In the genomic region with DNA sequence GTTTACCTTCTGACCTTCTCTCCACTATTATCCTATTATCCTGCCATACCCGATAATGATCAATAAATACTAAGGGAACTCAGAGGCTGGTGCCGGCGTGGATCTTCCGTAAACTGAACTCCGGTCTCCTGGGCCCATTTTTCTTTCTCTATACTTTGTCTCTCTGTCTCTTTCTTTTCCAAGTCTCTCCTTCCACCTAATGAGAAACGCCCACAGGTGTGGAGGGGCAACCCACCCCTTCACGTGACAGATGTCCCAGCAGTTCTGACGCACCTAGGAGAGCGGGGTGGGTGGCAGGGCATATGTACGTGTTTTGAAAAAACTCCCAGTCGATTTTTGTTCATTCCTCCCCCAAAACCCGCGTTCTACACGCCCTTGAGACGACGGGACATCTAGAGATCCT, we compare ENCODE assay signal across 8 cellular contexts. TPM values are rescaled to one million over a fixed set of nuclear protein-coding genes. Genes with fewer than 3 reads are reported as not detected.
A peak's percentile ranks its signal among the peaks of the same experiment; 100 is the strongest.
DNase-seq lines count a peak whose midpoint lies in the region; ATAC-seq and TF ChIP-seq lines count a peak whose summit lies in the region.
"Not testable (repeated sequence)": the region's sequence is repeated elsewhere in the genome, so short reads cannot be mapped to it uniquely, and the experiment has no call there.
"Had no signal": no experiment of that assay in that cellular context is flagged by ENCODE, and none has a peak within 500 bp of the region (broad histone marks: within the 10 kb centered on the region; RNA-seq: fewer than 3 reads in every experiment).

No MANE protein-coding gene starts in this region.

- not testable (repeated sequence) for H3K79me2 ChIP-seq in fibroblast of lung (ENCODE audit: control insufficient read depth, insufficient read depth, low read length)

- ATAC-seq in GM18511 (IDR thresholded peaks at IDR 0.05; ENCODE audit: unreplicated experiment) (peak; percentile 11), HG03135 (IDR thresholded peaks at IDR 0.05; ENCODE audit: unreplicated experiment) (peak; percentile 5), T-cell (replicated peaks in 1 of 4) (peak in 2 of 4 experiments; percentile 2 to 7), memory B cell (ENCODE audit: low read depth) (peak; percentile 41)

- not testable (repeated sequence) for H3K9me3 Mint-ChIP-seq in T-cell, memory B cell

- H3K27ac Mint-ChIP-seq in T-cell (peak overlapping the region; percentile 98), memory B cell (peak overlapping the region; percentile 99)

- H4K20me1 ChIP-seq in fibroblast of lung (ENCODE audit: control insufficient read depth, extremely low read depth, insufficient read depth, low read length), result not testable (repeated sequence)

- not testable (repeated sequence) for DNase-seq in T-cell; astrocyte of the spinal cord (ENCODE audit: low read depth, low spot score); fibroblast of lung (ENCODE audit: low read depth in 2 of 2); memory B cell (ENCODE audit: low spot score in 2 of 2); sigmoid colon

- H3K27me3 Mint-ChIP-seq in T-cell, memory B cell: not testable (repeated sequence)

- not testable (repeated sequence) for TF ChIP-seq CTCF in astrocyte of the spinal cord (IDR thresholded peaks at IDR 0.05; ENCODE audit: low read depth, low read length); fibroblast of lung (conservative IDR thresholded peaks at IDR 0.05 in 1 of 2, IDR thresholded peaks at IDR 0.05 in 1 of 2; ENCODE audit: low read depth in 1 of 2, low read length in 2 of 2); sigmoid colon (IDR thresholded peaks at IDR 0.05)

- peak overlapping the region; percentile 87 to 93 (median 91) for H3K4me3 Mint-ChIP-seq in T-cell
- peak overlapping the region; percentile 87 for H3K4me3 Mint-ChIP-seq in memory B cell

- WGBS in sigmoid colon, 2 donors, result 10 to 18% methylated on average over 16 of the region's 16 CpGs

- TF ChIP-seq EP300 in sigmoid colon (IDR thresholded peaks at IDR 0.05), result not testable (repeated sequence)

- peak overlapping the region; percentile 55 for H3K9ac ChIP-seq in fibroblast of lung (ENCODE audit: insufficient read depth, low read length)

- peak overlapping the region; percentile 77 for H3K4me2 ChIP-seq in fibroblast of lung (ENCODE audit: extremely low read depth, insufficient read depth, low read length)

- H3K4me1 Mint-ChIP-seq in T-cell (peaks cover 21 to 38% (median 36%) of the 10 kb centered on the region in 3 donors), memory B cell (peaks cover 12% of the 10 kb centered on the region)

- CTCF ChIA-PET in T-cell (lab: Charles Lee), result interaction anchor here in 1 of 2 donors (1.0 to 1.5 kb wide), 11 partner anchors 10 to 217 kb away, joined by 3 to 19 read pairs (median 4); partner anchors contain the start of genes ABCF2 and FASTK

- in situ Hi-C loops in astrocyte of the spinal cord (cut with HindIII; ENCODE audit: low sequenced_read_pairs), result not testable (repeated sequence)

- H3K4me3 ChIP-seq in astrocyte of the spinal cord (ENCODE audit: low read depth, low read length) (peak overlapping the region; percentile 88), fibroblast of lung (replicated peaks in 1 of 4; ENCODE audit: control extremely low read depth in 1 of 4, insufficient read depth in 1 of 4, low read depth in 3 of 4, low read length in 4 of 4) (peak overlapping the region; percentile 39 to 89 (median 70)), sigmoid colon (peak overlapping the region; percentile 40 to 77 (median 68))

- not testable (repeated sequence) for H3K9me3 ChIP-seq in fibroblast of lung (ENCODE audit: control insufficient read depth, insufficient read depth, low read depth, low read length); sigmoid colon

- H2AFZ ChIP-seq in fibroblast of lung (ENCODE audit: low read length), result peak overlapping the region; percentile 31

- H3K36me3 Mint-ChIP-seq in T-cell, memory B cell: not testable (repeated sequence)

- intact Hi-C loops in sigmoid colon (cut with DNase I), result loop anchor here (2.0 to 5.0 kb wide), 3 partner anchors 31 to 83 kb away; partner anchors contain the start of gene SLC4A2

- H3K27ac ChIP-seq in fibroblast of lung (ENCODE audit: insufficient read depth, low read length), result peak overlapping the region; percentile 87
- peak overlapping the region; percentile 69 to 89 (median 84) for H3K27ac ChIP-seq in sigmoid colon

- not testable (repeated sequence) for H3K36me3 ChIP-seq in fibroblast of lung (ENCODE audit: control insufficient read depth, insufficient read depth, low read length); sigmoid colon

- H3K4me1 ChIP-seq in fibroblast of lung (ENCODE audit: control insufficient read depth, extremely low read depth, insufficient read depth, low read length), result not testable (repeated sequence)
- peaks cover 0 to 23% (median 15%) of the 10 kb centered on the region in 4 donors for H3K4me1 ChIP-seq in sigmoid colon

- not testable (repeated sequence) for TF ChIP-seq POLR2A in sigmoid colon (IDR thresholded peaks at IDR 0.05)

- POLR2A ChIA-PET in T-cell (lab: Charles Lee), result interaction anchor here (0.8 to 1.5 kb wide), 9 partner anchors 9 to 524 kb away, joined by 3 to 11 read pairs (median 4); no protein-coding TSS in a partner anchor

- H3K27me3 ChIP-seq in fibroblast of lung (ENCODE audit: control insufficient read depth, insufficient read depth, low read length); sigmoid colon: not testable (repeated sequence)

RNA-seq across cellular contexts. Expression of gene ABCB8, which starts 0.5 kb away (rescaled TPM):
- total RNA-seq in T-cell (10 to 100 TPM; 72.4 to 83.0 (median 74.8) TPM), fibroblast of lung (16.4 and 20.0 TPM in 2 replicates), sigmoid colon (10 to 100 TPM in 3 of 4 donors, 1 to 10 TPM in 1; 9.7 to 20.8 (median 19.5) TPM)
- polyA plus RNA-seq in fibroblast of lung (12.1 and 14.5 TPM in 2 replicates), sigmoid colon (10 to 100 TPM in 1 of 3 donors, 1 to 10 TPM in 2; 3.0 to 32.8 (median 5.3) TPM)
- polyA plus RNA-seq in fibroblast of lung (2012), result 22.2 and 28.2 TPM in 2 replicates
- polyA minus RNA-seq in fibroblast of lung (ENCODE audit: low replicate concordance), result 52.0 and 58.0 TPM in 2 replicates

RNA-seq across cellular contexts. Expression of gene ATG9B, which starts 3.4 kb away (rescaled TPM):
- total RNA-seq in T-cell, result 10 to 100 TPM; 24.0 to 37.0 (median 31.8) TPM
- total RNA-seq in fibroblast of lung, result under 0.01 TPM in 1 of 2 replicates, not detected in the other
- polyA plus RNA-seq in fibroblast of lung, result 0.03 TPM in 2 replicates
- polyA plus RNA-seq in fibroblast of lung (2012), result 0.23 TPM in 1 of 2 replicates, not detected in the other
- not detected in 2 replicates for polyA minus RNA-seq in fibroblast of lung (ENCODE audit: low replicate concordance)
- not detected for total RNA-seq in sigmoid colon
- polyA plus RNA-seq in sigmoid colon, result 1 to 10 TPM in 2 of 3 donors, not detected in 1; 1.2 to 1.6 TPM
- total RNA-seq: left ventricle myocardium superior had no signal

RNA-seq across cellular contexts. Expression of gene ASIC3, which starts 20.6 kb away (rescaled TPM):
- 10 to 100 TPM in 4 of 5 donors, 1 to 10 TPM in 1; 9.8 to 16.0 (median 11.9) TPM for total RNA-seq in T-cell
- under 0.01 and 0.17 TPM in 2 replicates for total RNA-seq in fibroblast of lung
- polyA plus RNA-seq in fibroblast of lung, result 0.05 and 0.07 TPM in 2 replicates
- polyA plus RNA-seq in fibroblast of lung (2012), result 0.24 and 0.35 TPM in 2 replicates
- not detected in 2 replicates for polyA minus RNA-seq in fibroblast of lung (ENCODE audit: low replicate concordance)
- total RNA-seq in sigmoid colon, result 1 to 10 TPM; 1.8 to 8.6 (median 4.5) TPM
- polyA plus RNA-seq in sigmoid colon, result 1 to 10 TPM in 2 of 3 donors, under 1 TPM in 1; 0.46 to 3.1 (median 3.0) TPM

RNA-seq across cellular contexts. Expression of gene CDK5, which starts 30.0 kb away (rescaled TPM):
- 1 to 10 TPM; 5.3 to 8.4 (median 6.5) TPM for total RNA-seq in T-cell
- 25.9 and 27.7 TPM in 2 replicates for total RNA-seq in fibroblast of lung
- polyA plus RNA-seq in fibroblast of lung, result 15.1 and 24.7 TPM in 2 replicates
- 11.6 and 21.9 TPM in 2 replicates for polyA plus RNA-seq in fibroblast of lung (2012)
- 36.4 and 43.2 TPM in 2 replicates for polyA minus RNA-seq in fibroblast of lung (ENCODE audit: low replicate concordance)
- total RNA-seq in sigmoid colon, result 1 to 10 TPM; 6.9 to 8.3 (median 7.7) TPM
- 10 to 100 TPM in 1 of 3 donors, 1 to 10 TPM in 2; 6.0 to 10.6 (median 9.8) TPM for polyA plus RNA-seq in sigmoid colon

RNA-seq across cellular contexts. Expression of gene SLC4A2, which starts 31.7 kb away (rescaled TPM):
- total RNA-seq in T-cell (10 to 100 TPM; 52.0 to 91.5 (median 74.4) TPM), fibroblast of lung (56.0 and 61.8 TPM in 2 replicates), sigmoid colon (100 to 1,000 TPM in 1 of 4 donors, 10 to 100 TPM in 3; 56.9 to 124 (median 91.7) TPM)
- polyA plus RNA-seq in fibroblast of lung (30.5 and 54.1 TPM in 2 replicates), sigmoid colon (100 to 1,000 TPM in 1 of 3 donors, 10 to 100 TPM in 2; 12.3 to 114 (median 23.4) TPM)
- 84.2 and 121 TPM in 2 replicates for polyA plus RNA-seq in fibroblast of lung (2012)
- 141 and 175 TPM in 2 replicates for polyA minus RNA-seq in fibroblast of lung (ENCODE audit: low replicate concordance)

Comparison
In these comparisons a context has a peak if more than half of its experiments do, and no peak if none do; other contexts are left out.
1. RNA of gene ATG9B, which starts 3.4 kb away (total RNA-seq): 24.0 to 37.0 TPM in T-cell; under 0.01 TPM in fibroblast of lung and not detected in sigmoid colon; every median in the first group is over 10 times any median in the second.
2. Peak in every context shown above with its lines, with median percentiles within 50 percentile points of each other: H3K4me3 ChIP-seq.